ENCODE assay signal across 8 cellular contexts in the genomic region with DNA sequence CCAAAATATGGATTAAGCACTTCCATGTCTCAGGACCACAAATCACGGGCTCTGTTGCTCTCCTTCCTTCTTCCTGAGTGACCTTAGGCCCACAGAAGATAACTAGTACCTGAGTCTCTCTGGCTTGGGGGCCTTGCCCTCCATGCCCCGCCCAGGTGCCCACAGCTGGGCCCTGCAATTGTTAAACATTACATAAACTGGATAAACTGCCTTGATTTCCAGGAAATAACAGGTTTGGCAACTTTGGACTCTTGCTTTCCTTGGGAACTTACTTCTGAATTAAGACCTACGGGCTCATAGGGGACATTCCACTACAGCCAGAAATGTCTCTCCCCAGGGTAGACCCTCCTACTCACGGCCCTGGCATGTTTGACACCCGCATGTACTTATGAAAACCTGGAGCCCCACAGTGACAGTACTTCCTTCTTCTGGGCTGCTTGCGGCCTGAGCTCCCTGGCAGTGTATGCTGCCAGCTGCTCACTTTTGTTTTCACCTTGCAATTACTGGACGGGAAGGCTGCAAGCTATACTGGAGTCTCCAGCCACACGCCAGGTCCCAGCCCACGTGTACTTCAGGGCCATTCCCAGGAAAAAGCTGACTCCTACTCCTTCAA. TPM values are rescaled to one million over a fixed set of nuclear protein-coding genes. Genes with fewer than 3 reads are reported as not detected.
A peak's percentile ranks its signal among the peaks of the same experiment; 100 is the strongest.
DNase-seq lines count a peak whose midpoint lies in the region; ATAC-seq, FAIRE-seq and TF ChIP-seq lines count a peak whose summit lies in the region.

No MANE protein-coding gene starts in this region.

- H3K4me3 ChIP-seq in Panc1 (ENCODE audit: low read depth in 2 of 2, low read length in 2 of 2) (no peak overlapping the region), endothelial cell of umbilical vein (replicated peaks in 1 of 3; ENCODE audit: insufficient read depth in 1 of 3, low read depth in 1 of 3, low read length in 3 of 3) (no peak overlapping the region)

- H3K9ac ChIP-seq in endothelial cell of umbilical vein (replicated peaks; ENCODE audit: extremely low read depth, insufficient read depth, low read length) = peak overlapping the region; percentile 7

- H3K27me3 ChIP-seq in Panc1 (ENCODE audit: control insufficient read depth, insufficient read depth, low read length) = no peaks in the 10 kb centered on the region
- H3K27me3 ChIP-seq in endothelial cell of umbilical vein (ENCODE audit: control insufficient read depth in 2 of 2, insufficient read depth in 2 of 2, low read length in 2 of 2) = no peaks in the 10 kb centered on the region

- dilution Hi-C loops in endothelial cell of umbilical vein (cut with MboI; ENCODE audit: extremely low pct_ligation_motif_present, low sequenced_read_pairs) = no loop called here

- H3K4me2 ChIP-seq in endothelial cell of umbilical vein (ENCODE audit: insufficient read depth, low read length) = peak overlapping the region; percentile 28

- no peak for TF ChIP-seq POLR2A in endothelial cell of umbilical vein (IDR thresholded peaks at IDR 0.05; ENCODE audit: low read depth, low read length)

- peak; percentile 27 for DNase-seq in stimulated activated CD4-positive, alpha-beta T cell treated with anti-CD3 and anti-CD28 coated beads, Interleukin-15, amount 100 ng/mL, for 24 hours
- DNase-seq in stimulated activated CD4-positive, alpha-beta T cell treated with anti-CD3 and anti-CD28 coated beads, Interleukin-2, amount 100 ng/mL, for 48 hours = no peak
- DNase-seq in Panc1 (ENCODE audit: low read depth, low spot score) = no peak
- peak; percentile 41 for DNase-seq in endothelial cell of umbilical vein (ENCODE audit: low read depth, low spot score)
- DNase-seq in stimulated activated CD8-positive, alpha-beta memory T cell treated with anti-CD3 and anti-CD28 coated beads, Interleukin-4, amount 100 ng/mL, for 48 hours = peak; percentile 48
- no peak for DNase-seq in activated CD4-positive, CD25-positive, alpha-beta regulatory T cell (lab: John Stamatoyannopoulos, UW)
- no peak for DNase-seq in DMS79 treated with DMSO at 0.1 percent for 48 hours (lab: John Stamatoyannopoulos, UW)
- DNase-seq in GOT3 (lab: John Stamatoyannopoulos, UW) = no peak

- peak overlapping the region; percentile 92 for H3K27ac ChIP-seq in Panc1 (ENCODE audit: low read length)
- peak overlapping the region; percentile 95 for H3K27ac ChIP-seq in endothelial cell of umbilical vein (ENCODE audit: insufficient read depth, low read depth, low read length)

- peaks cover 32% of the 10 kb centered on the region for H3K4me1 ChIP-seq in Panc1 (ENCODE audit: control insufficient read depth, insufficient read depth, low read length)
- H3K4me1 ChIP-seq in endothelial cell of umbilical vein (ENCODE audit: control insufficient read depth, extremely low read depth, insufficient read depth, low read length) = peaks cover 50% of the 10 kb centered on the region

- intact Hi-C loops in Panc1 (cut with micrococcal nuclease; ENCODE audit: unreplicated experiment) (no loop called here), endothelial cell of umbilical vein (cut with micrococcal nuclease) (loop anchor here (5.0 kb wide), 1 partner anchor 141 kb away; no protein-coding TSS in a partner anchor)

- H3K9me3 ChIP-seq in Panc1 (ENCODE audit: control insufficient read depth, insufficient read depth, low read depth, low read length) (no peaks in the 10 kb centered on the region), endothelial cell of umbilical vein (replicated peaks; ENCODE audit: control insufficient read depth, insufficient read depth, low read length) (no peaks in the 10 kb centered on the region)

- no peaks in the 10 kb centered on the region for H3K9me1 ChIP-seq in endothelial cell of umbilical vein (replicated peaks; ENCODE audit: control insufficient read depth, extremely low read depth, insufficient read depth, low read length)

- TF ChIP-seq CTCF in Panc1 (IDR thresholded peaks at IDR 0.05) (no peak), endothelial cell of umbilical vein (IDR thresholded peaks at IDR 0.05; ENCODE audit: extremely low read depth in 1 of 2, insufficient read depth in 1 of 2, low read depth in 1 of 2, low read length in 2 of 2) (no peak)

- in situ Hi-C loops in Panc1 (cut with HindIII; ENCODE audit: low pct_unique_long_range_greater_than_20kb, low sequenced_read_pairs) = no loop called here

- CTCF ChIA-PET in Panc1 (lab: Charles Lee) (interaction anchor here (0.6 kb wide), 3 partner anchors 11 to 141 kb away, joined by 3 to 5 read pairs (median 4); no protein-coding TSS in a partner anchor), endothelial cell of umbilical vein (lab: Charles Lee) (interaction anchor here (1.2 to 1.7 kb wide), 5 partner anchors 15 to 140 kb away, joined by 4 to 10 read pairs (median 5); no protein-coding TSS in a partner anchor)

- peaks cover 22% of the 10 kb centered on the region for H3K79me2 ChIP-seq in endothelial cell of umbilical vein (ENCODE audit: control insufficient read depth, insufficient read depth, low read length)

- no peak for ATAC-seq in Panc1

- FAIRE-seq in endothelial cell of umbilical vein (lab: Jason Lieb, UNC) = peak; percentile 55

- BruUV-seq in Panc1 (replicated peaks; lab: Mats Ljungman, UMichigan) (no TSS peak), endothelial cell of umbilical vein (replicated peaks; lab: Mats Ljungman, UMichigan) (no TSS peak)

- no peaks in the 10 kb centered on the region for H4K20me1 ChIP-seq in endothelial cell of umbilical vein (replicated peaks; ENCODE audit: control insufficient read depth, extremely low read depth, insufficient read depth, low read length)

- H3K36me3 ChIP-seq in Panc1 (ENCODE audit: control insufficient read depth, insufficient read depth, low read length) (no peaks in the 10 kb centered on the region; the same call in 1 of the 2 replicates), endothelial cell of umbilical vein (ENCODE audit: control insufficient read depth in 2 of 2, extremely low read depth in 1 of 2, insufficient read depth in 2 of 2, low read length in 2 of 2) (no peaks in the 10 kb centered on the region)

- H2AFZ ChIP-seq in endothelial cell of umbilical vein (ENCODE audit: low read depth, low read length) = peak overlapping the region; percentile 78

- POLR2A ChIA-PET in Panc1 (lab: Charles Lee) (interaction anchor here (0.5 to 0.7 kb wide), 3 partner anchors 23 to 284 kb away, joined by 3 to 10 read pairs (median 7); no protein-coding TSS in a partner anchor), endothelial cell of umbilical vein (lab: Charles Lee) (interaction anchor here (1.2 to 1.3 kb wide), 2 partner anchors 17 to 22 kb away, joined by 3 read pairs; partner anchors contain the start of gene RNF157)

TF ChIP-seq in endothelial cell of umbilical vein, 7 proteins besides CTCF, POLR2A, EP300 and RAD21:
- TF ChIP-seq, protein P1, sequence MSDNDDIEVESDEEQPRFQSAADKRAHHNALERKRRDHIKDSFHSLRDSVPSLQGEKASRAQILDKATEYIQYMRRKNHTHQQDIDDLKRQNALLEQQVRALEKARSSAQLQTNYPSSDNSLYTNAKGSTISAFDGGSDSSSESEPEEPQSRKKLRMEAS (IDR thresholded peaks at IDR 0.05; ENCODE audit: insufficient read depth, insufficient read length) = no peak
- no peak for TF ChIP-seq EZH2 (IDR thresholded peaks at IDR 0.05; ENCODE audit: borderline replicate concordance, low read depth, low read length, severe bottlenecking)
- no peak for TF ChIP-seq MYC (IDR thresholded peaks at IDR 0.05; ENCODE audit: low read depth, low read length)
- TF ChIP-seq POLR2AphosphoS5 (IDR thresholded peaks at IDR 0.05; ENCODE audit: insufficient read depth, low read depth, low read length) = no peak
- TF ChIP-seq JUN (IDR thresholded peaks at IDR 0.05; ENCODE audit: borderline replicate concordance, insufficient read depth, insufficient read length, low read depth) = no peak
- no peak for TF ChIP-seq GATA2 (IDR thresholded peaks at IDR 0.05; ENCODE audit: insufficient read depth, insufficient read length, low read depth, low read length)
- no peak for TF ChIP-seq FOS (IDR thresholded peaks at IDR 0.05; ENCODE audit: borderline replicate concordance, insufficient read depth, low read length)

RNA-seq across cellular contexts. Expression of gene UBALD2, which starts 2.3 kb away (rescaled TPM):
- total RNA-seq in Panc1 (2021; ENCODE audit: unreplicated experiment) (30.0 TPM), endothelial cell of umbilical vein (70.9 and 75.2 TPM in 2 replicates)
- polyA plus RNA-seq in Panc1 (2012; ENCODE audit: insufficient read length) = 63.0 TPM
- polyA plus RNA-seq in endothelial cell of umbilical vein = 46.9 and 83.6 TPM in 2 replicates
- polyA plus RNA-seq in endothelial cell of umbilical vein (2011; cell fraction: cytosol; rRNA removed) = 31.1 and 40.9 TPM in 2 replicates
- polyA plus RNA-seq in endothelial cell of umbilical vein (2011; cell fraction: nucleus; rRNA removed) = 22.5 and 28.4 TPM in 2 replicates
- 26.8 and 46.6 TPM in 2 replicates for polyA plus RNA-seq in endothelial cell of umbilical vein (2012)
- polyA minus RNA-seq in endothelial cell of umbilical vein = 19.4 and 22.0 TPM in 2 replicates
- polyA minus RNA-seq in endothelial cell of umbilical vein (2011; cell fraction: cytosol; rRNA and poly(A)+ RNA removed) = 25.4 TPM
- 11.6 and 31.6 TPM in 2 replicates for polyA minus RNA-seq in endothelial cell of umbilical vein (2011; cell fraction: nucleus; rRNA and poly(A)+ RNA removed)

RNA-seq across cellular contexts. Expression of gene RNF157, which starts 22.5 kb away (rescaled TPM):
- total RNA-seq in Panc1 (2021; ENCODE audit: unreplicated experiment) (4.0 TPM), endothelial cell of umbilical vein (0.48 and 0.86 TPM in 2 replicates)
- 5.6 TPM for polyA plus RNA-seq in Panc1 (2012; ENCODE audit: insufficient read length)
- polyA plus RNA-seq in endothelial cell of umbilical vein = 0.07 and 0.13 TPM in 2 replicates
- 0.13 and 0.21 TPM in 2 replicates for polyA plus RNA-seq in endothelial cell of umbilical vein (2011; cell fraction: cytosol; rRNA removed)
- 0.11 and 0.29 TPM in 2 replicates for polyA plus RNA-seq in endothelial cell of umbilical vein (2011; cell fraction: nucleus; rRNA removed)
- 0.20 and 0.75 TPM in 2 replicates for polyA plus RNA-seq in endothelial cell of umbilical vein (2012)
- polyA minus RNA-seq in endothelial cell of umbilical vein = 0.98 and 2.5 TPM in 2 replicates
- not detected for polyA minus RNA-seq in endothelial cell of umbilical vein (2011; cell fraction: cytosol; rRNA and poly(A)+ RNA removed)
- 0.10 TPM in 1 of 2 replicates, not detected in the other for polyA minus RNA-seq in endothelial cell of umbilical vein (2011; cell fraction: nucleus; rRNA and poly(A)+ RNA removed)

RNA-seq across cellular contexts. Expression of gene QRICH2, which starts 45.2 kb away (rescaled TPM):
- 0.92 TPM for total RNA-seq in Panc1 (2021; ENCODE audit: unreplicated experiment)
- 2.1 TPM for polyA plus RNA-seq in Panc1 (2012; ENCODE audit: insufficient read length)
- total RNA-seq in endothelial cell of umbilical vein = 7.2 and 9.6 TPM in 2 replicates
- 6.7 and 9.8 TPM in 2 replicates for polyA plus RNA-seq in endothelial cell of umbilical vein
- 2.0 and 3.5 TPM in 2 replicates for polyA plus RNA-seq in endothelial cell of umbilical vein (2011; cell fraction: cytosol; rRNA removed)
- 32.0 and 38.0 TPM in 2 replicates for polyA plus RNA-seq in endothelial cell of umbilical vein (2011; cell fraction: nucleus; rRNA removed)
- 2.2 and 2.7 TPM in 2 replicates for polyA plus RNA-seq in endothelial cell of umbilical vein (2012)
- 14.4 and 15.6 TPM in 2 replicates for polyA minus RNA-seq in endothelial cell of umbilical vein
- 1.5 TPM for polyA minus RNA-seq in endothelial cell of umbilical vein (2011; cell fraction: cytosol; rRNA and poly(A)+ RNA removed)
- 13.0 and 14.6 TPM in 2 replicates for polyA minus RNA-seq in endothelial cell of umbilical vein (2011; cell fraction: nucleus; rRNA and poly(A)+ RNA removed)

Comparison
In these comparisons a context has a peak if more than half of its experiments do, and no peak if none do; other contexts are left out.
1. DNase-seq: peak in stimulated activated CD4-positive, alpha-beta T cell treated with anti-CD3 and anti-CD28 coated beads, Interleukin-15, amount 100 ng/mL, for 24 hours (single experiment), endothelial cell of umbilical vein (single experiment) and stimulated activated CD8-positive, alpha-beta memory T cell treated with anti-CD3 and anti-CD28 coated beads, Interleukin-4, amount 100 ng/mL, for 48 hours (single experiment); none in stimulated activated CD4-positive, alpha-beta T cell treated with anti-CD3 and anti-CD28 coated beads, Interleukin-2, amount 100 ng/mL, for 48 hours (0 of 2), Panc1 (single experiment), activated CD4-positive, CD25-positive, alpha-beta regulatory T cell (0 of 4), DMS79 treated with DMSO at 0.1 percent for 48 hours (single experiment) and GOT3 (single experiment).